ENCODE assay signal across 34 cellular contexts in the genomic region with DNA sequence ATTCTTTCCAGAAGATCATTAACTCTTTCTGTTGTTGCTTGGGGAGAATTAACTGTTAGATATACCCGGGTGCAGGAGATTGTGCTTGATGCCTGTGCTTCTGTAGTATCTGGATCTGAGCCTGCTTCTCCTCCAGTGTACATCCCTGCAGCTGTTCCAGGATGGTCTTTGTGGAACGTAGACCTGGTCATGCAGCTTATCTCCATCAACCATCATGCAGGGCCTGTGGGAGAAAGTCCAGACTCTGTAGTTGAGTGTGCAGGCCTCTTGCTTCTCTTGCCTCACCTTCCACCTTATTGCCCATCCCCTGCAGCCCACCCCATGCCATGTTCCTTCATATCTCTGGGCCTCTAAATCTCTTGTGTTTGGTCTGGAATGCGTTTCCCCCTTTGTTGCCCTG.
"Had no signal": no experiment of that assay in that cellular context is flagged by ENCODE, and none has a peak within 500 bp of the region (broad histone marks: within the 10 kb centered on the region; RNA-seq: fewer than 3 reads in every experiment).

No MANE protein-coding gene starts in this region.

- H3K27me3 ChIP-seq: adrenal gland, body of pancreas, colonic mucosa had no signal

- H3K9me3 ChIP-seq: adrenal gland, body of pancreas, colonic mucosa had no signal

- H3K36me3 ChIP-seq: adrenal gland, colonic mucosa had no signal

- ATAC-seq: activated CD4-positive, CD25-positive, alpha-beta regulatory T cell treated with anti-CD3 and anti-CD28 coated beads, Interleukin-2, amount 50 U/mL, for 24 hours; activated CD8-positive, alpha-beta memory T cell treated with anti-CD3 and anti-CD28 coated beads, Interleukin-2, amount 10 ng/mL, durations not matched to agents 7 days and 5 days; activated CD8-positive, alpha-beta T cell treated with anti-CD3 and anti-CD28 coated beads, Interleukin-2, amount 10 ng/mL, durations not matched to agents 7 days and 5 days; activated naive CD8-positive, alpha-beta T cell treated with anti-CD3 and anti-CD28 coated beads, Interleukin-2, amount 50 U/mL, for 24 hours; body of pancreas; esophagus mucosa; T-cell had no signal

- H3K27me3 Mint-ChIP-seq: activated B cell treated with CpG ODN at 0.5 μM for 24 hours; activated CD8-positive, alpha-beta memory T cell treated with anti-CD3 and anti-CD28 coated beads, Interleukin-2, amount 10 ng/mL, durations not matched to agents 7 days and 5 days; activated naive CD4-positive, alpha-beta T cell treated with anti-CD3 and anti-CD28 coated beads, Interleukin-2, amount 50 U/mL, for 24 hours; activated naive CD8-positive, alpha-beta T cell treated with anti-CD3 and anti-CD28 coated beads for 36 hours; activated naive CD8-positive, alpha-beta T cell treated with anti-CD3 and anti-CD28 coated beads, Interleukin-2, amount 50 U/mL, for 24 hours; T-cell had no signal

- H3K4me1 ChIP-seq: adrenal gland, body of pancreas, colonic mucosa had no signal

- H3K4me1 Mint-ChIP-seq: activated CD8-positive, alpha-beta memory T cell treated with anti-CD3 and anti-CD28 coated beads, Interleukin-2, amount 10 ng/mL, durations not matched to agents 7 days and 5 days; activated naive CD4-positive, alpha-beta T cell treated with anti-CD3 and anti-CD28 coated beads, Interleukin-2, amount 50 U/mL, for 24 hours had no signal

- H3K4me3 Mint-ChIP-seq: activated B cell treated with CpG ODN at 0.5 μM for 24 hours; activated CD8-positive, alpha-beta memory T cell treated with anti-CD3 and anti-CD28 coated beads, Interleukin-2, amount 10 ng/mL, durations not matched to agents 7 days and 5 days; activated CD8-positive, alpha-beta T cell treated with anti-CD3 and anti-CD28 coated beads, Interleukin-2, amount 10 ng/mL, durations not matched to agents 7 days and 5 days; activated naive CD4-positive, alpha-beta T cell treated with anti-CD3 and anti-CD28 coated beads for 36 hours; activated naive CD4-positive, alpha-beta T cell treated with anti-CD3 and anti-CD28 coated beads, Interleukin-2, amount 50 U/mL, for 24 hours; activated naive CD8-positive, alpha-beta T cell treated with anti-CD3 and anti-CD28 coated beads for 36 hours; activated naive CD8-positive, alpha-beta T cell treated with anti-CD3 and anti-CD28 coated beads, Interleukin-2, amount 50 U/mL, for 24 hours; activated T-helper 1 cell treated with anti-CD3 and anti-CD28 coated beads, Interleukin-12 subunit alpha, Interleukin-12 subunit beta, Interleukin-2, Interleukin-4 antibody, amounts not matched to agents 30 ng/mL and 10 ng/mL and 1 ng/mL, durations not matched to agents 14 hours and 24 hours and 36 hours; T-cell; T-helper 1 cell treated with Interleukin-12 subunit alpha and Interleukin-12 subunit beta and Interleukin-4 antibody, amounts not matched to agents 30 μg/mL and 1 μg/mL, for 36 hours; T-helper 2 cell treated with Interferon-gamma antibody and Interleukin-4, amounts not matched to agents 5 μg/mL and 100 μg/mL, for 36 hours had no signal

- H3K27ac ChIP-seq: adrenal gland, body of pancreas, colonic mucosa, WERI-Rb-1 had no signal

- H3K9me3 Mint-ChIP-seq: activated B cell treated with CpG ODN at 0.5 μM for 24 hours; activated naive CD4-positive, alpha-beta T cell treated with anti-CD3 and anti-CD28 coated beads for 36 hours; activated naive CD4-positive, alpha-beta T cell treated with anti-CD3 and anti-CD28 coated beads, Interleukin-2, amount 50 U/mL, for 24 hours; activated naive CD8-positive, alpha-beta T cell treated with anti-CD3 and anti-CD28 coated beads for 36 hours; activated naive CD8-positive, alpha-beta T cell treated with anti-CD3 and anti-CD28 coated beads, Interleukin-2, amount 50 U/mL, for 24 hours; activated T-helper 1 cell treated with anti-CD3 and anti-CD28 coated beads, Interleukin-12 subunit alpha, Interleukin-12 subunit beta, Interleukin-2, Interleukin-4 antibody, amounts not matched to agents 30 ng/mL and 10 ng/mL and 1 ng/mL, durations not matched to agents 14 hours and 24 hours and 36 hours; activated T-helper 2 cell treated with anti-CD3 and anti-CD28 coated beads, Interferon-gamma antibody, Interleukin-2, Interleukin-4, amounts not matched to agents 10 μg/mL and 5 μg/mL and 100 μg/mL, durations not matched to agents 14 hours and 24 hours and 36 hours; T-cell; T-helper 1 cell treated with Interleukin-12 subunit alpha and Interleukin-12 subunit beta and Interleukin-4 antibody, amounts not matched to agents 30 μg/mL and 1 μg/mL, for 36 hours; T-helper 2 cell treated with Interferon-gamma antibody and Interleukin-4, amounts not matched to agents 5 μg/mL and 100 μg/mL, for 36 hours had no signal

- H3K27ac Mint-ChIP-seq: activated B cell treated with CpG ODN at 0.5 μM for 24 hours; activated CD8-positive, alpha-beta memory T cell treated with anti-CD3 and anti-CD28 coated beads, Interleukin-2, amount 10 ng/mL, durations not matched to agents 7 days and 5 days; activated CD8-positive, alpha-beta T cell treated with anti-CD3 and anti-CD28 coated beads, Interleukin-2, amount 10 ng/mL, durations not matched to agents 7 days and 5 days; activated naive CD4-positive, alpha-beta T cell treated with anti-CD3 and anti-CD28 coated beads for 36 hours; activated naive CD4-positive, alpha-beta T cell treated with anti-CD3 and anti-CD28 coated beads, Interleukin-2, amount 50 U/mL, for 24 hours; activated naive CD8-positive, alpha-beta T cell treated with anti-CD3 and anti-CD28 coated beads for 36 hours; activated naive CD8-positive, alpha-beta T cell treated with anti-CD3 and anti-CD28 coated beads, Interleukin-2, amount 50 U/mL, for 24 hours; activated T-helper 1 cell treated with anti-CD3 and anti-CD28 coated beads, Interleukin-12 subunit alpha, Interleukin-12 subunit beta, Interleukin-2, Interleukin-4 antibody, amounts not matched to agents 30 ng/mL and 10 ng/mL and 1 ng/mL, durations not matched to agents 14 hours and 24 hours and 36 hours; activated T-helper 2 cell treated with anti-CD3 and anti-CD28 coated beads, Interferon-gamma antibody, Interleukin-2, Interleukin-4, amounts not matched to agents 10 μg/mL and 5 μg/mL and 100 μg/mL, durations not matched to agents 14 hours and 24 hours and 36 hours; T-cell; T-helper 1 cell treated with Interleukin-12 subunit alpha and Interleukin-12 subunit beta and Interleukin-4 antibody, amounts not matched to agents 30 μg/mL and 1 μg/mL, for 36 hours; T-helper 2 cell treated with Interferon-gamma antibody and Interleukin-4, amounts not matched to agents 5 μg/mL and 100 μg/mL, for 36 hours had no signal

- H3K36me3 Mint-ChIP-seq: activated CD8-positive, alpha-beta memory T cell treated with anti-CD3 and anti-CD28 coated beads, Interleukin-2, amount 10 ng/mL, durations not matched to agents 7 days and 5 days had no signal

- H3K4me3 ChIP-seq: adrenal gland, body of pancreas, colonic mucosa had no signal

- DNase-seq: activated B cell treated with CpG ODN at 0.5 μM for 24 hours; activated CD4-positive, alpha-beta T cell treated with anti-CD3 and anti-CD28 coated beads for 48 hours; activated CD4-positive, alpha-beta T cell treated with anti-CD3 and anti-CD28 coated beads, Interleukin-2, amount 50 U/mL, for 1 hour; activated CD4-positive, alpha-beta T cell treated with anti-CD3 and anti-CD28 coated beads, Interleukin-2, amount 50 U/mL, for 48 hours; activated CD8-positive, alpha-beta memory T cell treated with anti-CD3 and anti-CD28 coated beads, Interleukin-2, amount 10 ng/mL, durations not matched to agents 7 days and 5 days; activated CD8-positive, alpha-beta memory T cell treated with anti-CD3 and anti-CD28 coated beads, Interleukin-2, amount 50 U/mL, for 4 hours; activated CD8-positive, alpha-beta T cell treated with anti-CD3 and anti-CD28 coated beads, Interleukin-2, amount 10 ng/mL, durations not matched to agents 7 days and 5 days; activated effector memory CD4-positive, alpha-beta T cell treated with anti-CD3 and anti-CD28 coated beads, Interleukin-2, amount 50 U/mL, for 16 hours; activated naive CD4-positive, alpha-beta T cell treated with anti-CD3 and anti-CD28 coated beads for 36 hours; activated naive CD8-positive, alpha-beta T cell treated with anti-CD3 and anti-CD28 coated beads for 36 hours; activated naive CD8-positive, alpha-beta T cell treated with anti-CD3 and anti-CD28 coated beads, Interleukin-2, amount 50 U/mL, for 24 hours; activated T-cell treated with anti-CD3 and anti-CD28 coated beads, Interleukin-2, amount 50 U/mL, for 1 hour; activated T-cell treated with anti-CD3 and anti-CD28 coated beads, Interleukin-2, amount 50 U/mL, for 48 hours; adrenal gland; amygdala; aorta; body of pancreas; central memory CD4-positive, alpha-beta T cell; cerebellar nuclear complex; colonic mucosa; effector CD8-positive, alpha-beta T cell; foreskin fibroblast; head of caudate nucleus; T-cell; T1000; WERI-Rb-1 had no signal

- FAIRE-seq: frontal cortex had no signal
